In genomic region chr20:45359406-45360148, GRCh38 we compare ENCODE assay signal across 8 cellular contexts. TPM values are rescaled to one million over a fixed set of nuclear protein-coding genes. Genes with fewer than 3 reads are reported as not detected.
A peak's percentile ranks its signal among the peaks of the same experiment; 100 is the strongest.
DNase-seq lines count a peak whose midpoint lies in the region; ATAC-seq and TF ChIP-seq lines count a peak whose summit lies in the region.
"Had no signal": no experiment of that assay in that cellular context is flagged by ENCODE, and none has a peak within 500 bp of the region (broad histone marks: within the 10 kb centered on the region; RNA-seq: fewer than 3 reads in every experiment).

No MANE protein-coding gene starts in this region.

- H3K27ac ChIP-seq in PC-3 (ENCODE audit: low read length) = peak overlapping the region; percentile 53
- peak overlapping the region; percentile 69 to 98 (median 78) for H3K27ac ChIP-seq in upper lobe of left lung

- WGBS in upper lobe of left lung, 2 donors = 55 to 63% methylated on average over 9 of the region's 9 CpGs

- H3K4me1 ChIP-seq in PC-3 (ENCODE audit: insufficient read depth, low read length) (peaks cover 44% of the 10 kb centered on the region), mucosa of descending colon (ENCODE audit: low read depth) (peaks cover 37% of the 10 kb centered on the region), upper lobe of left lung (peaks cover 46 to 77% (median 51%) of the 10 kb centered on the region in 4 donors)

- BruUV-seq in PC-3 (replicated peaks; lab: Mats Ljungman, UMichigan) = no TSS peak

- no peak overlapping the region for H3K9ac ChIP-seq in PC-3 (ENCODE audit: low read length)

- H3K79me2 ChIP-seq in PC-3 (ENCODE audit: low read length) = peaks cover 12% of the 10 kb centered on the region

- H3K27me3 ChIP-seq in PC-3 (ENCODE audit: low read length) (no peaks in the 10 kb centered on the region), upper lobe of left lung (no peaks in the 10 kb centered on the region)

- DNase-seq in PC-3 (no peak), dermis blood vessel endothelial cell (peak; percentile 78), mucosa of descending colon (no peak), upper lobe of left lung (peak in 1 of 2 donors; percentile 67), GM19240 (ENCODE audit: insufficient read length, low spot score) (no peak), GOT3 (lab: John Stamatoyannopoulos, UW) (no peak)
- DNase-seq: NCI-H1417 treated with DMSO at 0.1 percent for 48 hours had no signal

- H3K9me3 ChIP-seq in PC-3 (ENCODE audit: low read length) (no peaks in the 10 kb centered on the region), mucosa of descending colon (no peaks in the 10 kb centered on the region), upper lobe of left lung (no peaks in the 10 kb centered on the region)

- peak overlapping the region; percentile 10 for H3K4me2 ChIP-seq in PC-3 (ENCODE audit: low read length)

- TF ChIP-seq POLR2A in upper lobe of left lung (IDR thresholded peaks at IDR 0.05) = no peak

- no peak for TF ChIP-seq EP300 in upper lobe of left lung (IDR thresholded peaks at IDR 0.05)

- H2AFZ ChIP-seq in PC-3 (ENCODE audit: low read length) = no peak overlapping the region

- no peak for TF ChIP-seq CTCF in PC-3 (conservative IDR thresholded peaks at IDR 0.05; ENCODE audit: low read depth, low read length)
- no peak for TF ChIP-seq CTCF in mucosa of descending colon (IDR thresholded peaks at IDR 0.05)
- no peak for TF ChIP-seq CTCF in upper lobe of left lung (IDR thresholded peaks at IDR 0.05)

- ATAC-seq in PC-3 = no peak
- peak; percentile 4 for ATAC-seq in mucosa of descending colon
- ATAC-seq in upper lobe of left lung (ENCODE audit: low FRiP score in 2 of 2) = no peak
- no peak for ATAC-seq in HG02852 (IDR thresholded peaks at IDR 0.05; ENCODE audit: unreplicated experiment)

- H3K9me2 ChIP-seq in PC-3 (replicated peaks; ENCODE audit: low read length) = no peaks in the 10 kb centered on the region

- H3F3A ChIP-seq in PC-3 (ENCODE audit: low read length, unreplicated experiment) = no peaks in the 10 kb centered on the region

- POLR2A ChIA-PET in PC-3 (lab: Charles Lee; ENCODE audit: unreplicated experiment) = no interaction called here

- H4K20me1 ChIP-seq in PC-3 (ENCODE audit: low read length) = no peaks in the 10 kb centered on the region

- H3K4me3 ChIP-seq in PC-3 (ENCODE audit: low read length) (no peak overlapping the region), mucosa of descending colon (no peak overlapping the region), upper lobe of left lung (no peak overlapping the region)

- intact Hi-C loops in PC-3 (cut with micrococcal nuclease) (loop anchor here (5.0 kb wide), 1 partner anchor 418 kb away; no protein-coding TSS in a partner anchor), mucosa of descending colon (cut with DNase I, micrococcal nuclease) (no loop called here)

- H3K36me3 ChIP-seq in PC-3 (ENCODE audit: low read depth, low read length) (no peaks in the 10 kb centered on the region), mucosa of descending colon (ENCODE audit: low read depth) (peaks cover 3% of the 10 kb centered on the region), upper lobe of left lung (no peaks in the 10 kb centered on the region)

- CTCF ChIA-PET in PC-3 (lab: Charles Lee) = interaction anchor here (0.8 to 1.3 kb wide), 2 partner anchors 60 to 78 kb away, joined by 3 to 5 read pairs; no protein-coding TSS in a partner anchor

RNA-seq across cellular contexts. Expression of gene SYS1, which starts 3.4 kb away (rescaled TPM):
- total RNA-seq in PC-3 (2014; rRNA removed) (32.5 and 45.2 TPM in 2 replicates), dermis blood vessel endothelial cell (23.3 and 26.2 TPM in 2 replicates), mucosa of descending colon (10 to 100 TPM; 37.2 to 41.7 (median 39.9) TPM), upper lobe of left lung (10 to 100 TPM; 31.0 to 61.4 (median 50.7) TPM)

RNA-seq across cellular contexts. Expression of gene SDC4, which starts 11.4 kb away (rescaled TPM):
- total RNA-seq in PC-3 (2014; rRNA removed) (134 and 167 TPM in 2 replicates), dermis blood vessel endothelial cell (41.5 and 79.3 TPM in 2 replicates), mucosa of descending colon (100 to 1,000 TPM; 114 to 145 (median 122) TPM), upper lobe of left lung (100 to 1,000 TPM; 178 to 568 (median 291) TPM)

RNA-seq across cellular contexts. Expression of gene TP53TG5, which starts 18.5 kb away (rescaled TPM):
- total RNA-seq in PC-3 (2014; rRNA removed) = not detected in 2 replicates
- total RNA-seq in dermis blood vessel endothelial cell = not detected in 2 replicates
- total RNA-seq in mucosa of descending colon = 1 to 10 TPM; 1.4 to 2.1 (median 1.6) TPM
- not detected for total RNA-seq in upper lobe of left lung

RNA-seq across cellular contexts. Expression of gene DBNDD2, which starts 48.5 kb away (rescaled TPM):
- 7.7 and 8.5 TPM in 2 replicates for total RNA-seq in PC-3 (2014; rRNA removed)
- 3.4 and 8.9 TPM in 2 replicates for total RNA-seq in dermis blood vessel endothelial cell
- 100 to 1,000 TPM; 108 to 125 (median 124) TPM for total RNA-seq in mucosa of descending colon
- 10 to 100 TPM; 30.4 to 75.4 (median 52.8) TPM for total RNA-seq in upper lobe of left lung

RNA-seq across cellular contexts. Expression of gene MATN4, which starts 51.5 kb away (rescaled TPM):
- total RNA-seq in PC-3 (2014; rRNA removed) (0.33 TPM in 1 of 2 replicates, not detected in the other), dermis blood vessel endothelial cell (0.09 and 0.17 TPM in 2 replicates), mucosa of descending colon (under 1 TPM in 2 of 3 donors, not detected in 1; 0.17 to 0.22 TPM), upper lobe of left lung (under 1 TPM in 2 of 6 donors, not detected in 4; 0.30 to 0.44 TPM)
